ENCODE assay signal across 1 cellular context in genomic region chr9:94867842-94868312, GRCh38.
TF ChIP-seq lines count a peak whose summit lies in the region.

No MANE protein-coding gene starts in this region.

TF ChIP-seq in WTC11, 78 proteins besides CTCF, POLR2A, EP300 and RAD21 (continued from another document):
- TF ChIP-seq AFF4 (CRISPR knock-in tag; IDR thresholded peaks at IDR 0.05; ENCODE audit: borderline replicate concordance) = no peak
- no peak for TF ChIP-seq RELA (CRISPR knock-in tag; IDR thresholded peaks at IDR 0.05; ENCODE audit: borderline replicate concordance)
- TF ChIP-seq ESRRA (CRISPR knock-in tag; IDR thresholded peaks at IDR 0.05; ENCODE audit: borderline replicate concordance) = no peak
- no peak for TF ChIP-seq EMX1 (CRISPR knock-in tag; IDR thresholded peaks at IDR 0.05)
- no peak for TF ChIP-seq GTF2I (CRISPR knock-in tag; conservative IDR thresholded peaks at IDR 0.05)
- TF ChIP-seq, protein P1, sequence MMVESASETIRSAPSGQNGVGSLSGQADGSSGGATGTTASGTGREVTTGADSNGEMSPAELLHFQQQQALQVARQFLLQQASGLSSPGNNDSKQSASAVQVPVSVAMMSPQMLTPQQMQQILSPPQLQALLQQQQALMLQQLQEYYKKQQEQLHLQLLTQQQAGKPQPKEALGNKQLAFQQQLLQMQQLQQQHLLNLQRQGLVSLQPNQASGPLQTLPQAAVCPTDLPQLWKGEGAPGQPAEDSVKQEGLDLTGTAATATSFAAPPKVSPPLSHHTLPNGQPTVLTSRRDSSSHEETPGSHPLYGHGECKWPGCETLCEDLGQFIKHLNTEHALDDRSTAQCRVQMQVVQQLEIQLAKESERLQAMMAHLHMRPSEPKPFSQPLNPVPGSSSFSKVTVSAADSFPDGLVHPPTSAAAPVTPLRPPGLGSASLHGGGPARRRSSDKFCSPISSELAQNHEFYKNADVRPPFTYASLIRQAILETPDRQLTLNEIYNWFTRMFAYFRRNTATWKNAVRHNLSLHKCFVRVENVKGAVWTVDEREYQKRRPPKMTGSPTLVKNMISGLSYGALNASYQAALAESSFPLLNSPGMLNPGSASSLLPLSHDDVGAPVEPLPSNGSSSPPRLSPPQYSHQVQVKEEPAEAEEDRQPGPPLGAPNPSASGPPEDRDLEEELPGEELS (CRISPR knock-in tag; IDR thresholded peaks at IDR 0.05) = no peak
- no peak for TF ChIP-seq NR2C2 (CRISPR knock-in tag; IDR thresholded peaks at IDR 0.05)
- TF ChIP-seq USF2 (CRISPR knock-in tag; IDR thresholded peaks at IDR 0.05) = no peak
